36 cellular contexts compared by ENCODE assay signal in genomic region chr6:98116513-98116912, GRCh38.
"Had no signal": no experiment of that assay in that cellular context is flagged by ENCODE, and none has a peak within 500 bp of the region (broad histone marks: within the 10 kb centered on the region; RNA-seq: fewer than 3 reads in every experiment).

No MANE protein-coding gene starts in this region.

- H3K27ac ChIP-seq: adrenal gland, ascending aorta, breast epithelium, cardiac muscle cell, colonic mucosa, esophagus muscularis mucosa, foreskin keratinocyte, gastrocnemius medialis, WERI-Rb-1 had no signal

- ATAC-seq: activated CD4-positive, CD25-positive, alpha-beta regulatory T cell treated with anti-CD3 and anti-CD28 coated beads, Interleukin-2, amount 50 U/mL, for 24 hours; activated CD8-positive, alpha-beta memory T cell treated with anti-CD3 and anti-CD28 coated beads, Interleukin-2, amount 10 ng/mL, durations not matched to agents 7 days and 5 days; activated CD8-positive, alpha-beta T cell treated with anti-CD3 and anti-CD28 coated beads, Interleukin-2, amount 10 ng/mL, durations not matched to agents 7 days and 5 days; activated naive CD8-positive, alpha-beta T cell treated with anti-CD3 and anti-CD28 coated beads, Interleukin-2, amount 50 U/mL, for 24 hours; foreskin keratinocyte; gastrocnemius medialis; T-helper 17 cell had no signal

- H3K36me3 Mint-ChIP-seq: activated CD8-positive, alpha-beta memory T cell treated with anti-CD3 and anti-CD28 coated beads, Interleukin-2, amount 10 ng/mL, durations not matched to agents 7 days and 5 days; activated naive CD4-positive, alpha-beta T cell treated with anti-CD3 and anti-CD28 coated beads, Interleukin-2, amount 50 U/mL, for 24 hours; activated naive CD8-positive, alpha-beta T cell treated with anti-CD3 and anti-CD28 coated beads for 36 hours; brain had no signal

- H3K27ac Mint-ChIP-seq: activated B cell treated with CpG ODN at 0.5 μM for 24 hours; activated CD8-positive, alpha-beta memory T cell treated with anti-CD3 and anti-CD28 coated beads, Interleukin-2, amount 10 ng/mL, durations not matched to agents 7 days and 5 days; activated CD8-positive, alpha-beta T cell treated with anti-CD3 and anti-CD28 coated beads, Interleukin-2, amount 10 ng/mL, durations not matched to agents 7 days and 5 days; activated naive CD4-positive, alpha-beta T cell treated with anti-CD3 and anti-CD28 coated beads for 36 hours; activated naive CD4-positive, alpha-beta T cell treated with anti-CD3 and anti-CD28 coated beads, Interleukin-2, amount 50 U/mL, for 24 hours; activated naive CD8-positive, alpha-beta T cell treated with anti-CD3 and anti-CD28 coated beads for 36 hours; activated naive CD8-positive, alpha-beta T cell treated with anti-CD3 and anti-CD28 coated beads, Interleukin-2, amount 50 U/mL, for 24 hours; activated T-helper 1 cell treated with anti-CD3 and anti-CD28 coated beads, Interleukin-12 subunit alpha, Interleukin-12 subunit beta, Interleukin-2, Interleukin-4 antibody, amounts not matched to agents 30 ng/mL and 10 ng/mL and 1 ng/mL, durations not matched to agents 14 hours and 24 hours and 36 hours; activated T-helper 2 cell treated with anti-CD3 and anti-CD28 coated beads, Interferon-gamma antibody, Interleukin-2, Interleukin-4, amounts not matched to agents 10 μg/mL and 5 μg/mL and 100 μg/mL, durations not matched to agents 14 hours and 24 hours and 36 hours; T-helper 17 cell; T-helper 2 cell treated with Interferon-gamma antibody and Interleukin-4, amounts not matched to agents 5 μg/mL and 100 μg/mL, for 36 hours had no signal

- H3K9me3 ChIP-seq: adrenal gland, ascending aorta, breast epithelium, colonic mucosa, esophagus muscularis mucosa, gastrocnemius medialis had no signal

- H3K4me3 Mint-ChIP-seq: activated B cell treated with CpG ODN at 0.5 μM for 24 hours; activated CD8-positive, alpha-beta memory T cell treated with anti-CD3 and anti-CD28 coated beads, Interleukin-2, amount 10 ng/mL, durations not matched to agents 7 days and 5 days; activated CD8-positive, alpha-beta T cell treated with anti-CD3 and anti-CD28 coated beads, Interleukin-2, amount 10 ng/mL, durations not matched to agents 7 days and 5 days; activated naive CD4-positive, alpha-beta T cell treated with anti-CD3 and anti-CD28 coated beads for 36 hours; activated naive CD4-positive, alpha-beta T cell treated with anti-CD3 and anti-CD28 coated beads, Interleukin-2, amount 50 U/mL, for 24 hours; activated naive CD8-positive, alpha-beta T cell treated with anti-CD3 and anti-CD28 coated beads for 36 hours; activated naive CD8-positive, alpha-beta T cell treated with anti-CD3 and anti-CD28 coated beads, Interleukin-2, amount 50 U/mL, for 24 hours; activated T-helper 1 cell treated with anti-CD3 and anti-CD28 coated beads, Interleukin-12 subunit alpha, Interleukin-12 subunit beta, Interleukin-2, Interleukin-4 antibody, amounts not matched to agents 30 ng/mL and 10 ng/mL and 1 ng/mL, durations not matched to agents 14 hours and 24 hours and 36 hours; T-helper 17 cell; T-helper 2 cell treated with Interferon-gamma antibody and Interleukin-4, amounts not matched to agents 5 μg/mL and 100 μg/mL, for 36 hours had no signal

- H3K4me1 Mint-ChIP-seq: activated B cell treated with CpG ODN at 0.5 μM for 24 hours; activated CD8-positive, alpha-beta memory T cell treated with anti-CD3 and anti-CD28 coated beads, Interleukin-2, amount 10 ng/mL, durations not matched to agents 7 days and 5 days; activated naive CD4-positive, alpha-beta T cell treated with anti-CD3 and anti-CD28 coated beads, Interleukin-2, amount 50 U/mL, for 24 hours; activated naive CD8-positive, alpha-beta T cell treated with anti-CD3 and anti-CD28 coated beads for 36 hours; activated naive CD8-positive, alpha-beta T cell treated with anti-CD3 and anti-CD28 coated beads, Interleukin-2, amount 50 U/mL, for 24 hours; T-helper 17 cell had no signal

- H3K4me1 ChIP-seq: adrenal gland, ascending aorta, breast epithelium, colonic mucosa, esophagus muscularis mucosa, gastrocnemius medialis had no signal

- DNase-seq: activated B cell treated with CpG ODN at 0.5 μM for 24 hours; activated CD4-positive, alpha-beta T cell treated with anti-CD3 and anti-CD28 coated beads for 48 hours; activated CD4-positive, alpha-beta T cell treated with anti-CD3 and anti-CD28 coated beads, Interleukin-2, amount 50 U/mL, for 1 hour; activated CD4-positive, alpha-beta T cell treated with anti-CD3 and anti-CD28 coated beads, Interleukin-2, amount 50 U/mL, for 48 hours; activated CD8-positive, alpha-beta memory T cell treated with anti-CD3 and anti-CD28 coated beads, Interleukin-2, amount 10 ng/mL, durations not matched to agents 7 days and 5 days; activated CD8-positive, alpha-beta memory T cell treated with anti-CD3 and anti-CD28 coated beads, Interleukin-2, amount 50 U/mL, for 4 hours; activated CD8-positive, alpha-beta T cell treated with anti-CD3 and anti-CD28 coated beads, Interleukin-2, amount 10 ng/mL, durations not matched to agents 7 days and 5 days; activated effector memory CD4-positive, alpha-beta T cell treated with anti-CD3 and anti-CD28 coated beads, Interleukin-2, amount 50 U/mL, for 16 hours; activated naive CD4-positive, alpha-beta T cell treated with anti-CD3 and anti-CD28 coated beads for 36 hours; activated naive CD8-positive, alpha-beta T cell treated with anti-CD3 and anti-CD28 coated beads for 36 hours; activated naive CD8-positive, alpha-beta T cell treated with anti-CD3 and anti-CD28 coated beads, Interleukin-2, amount 50 U/mL, for 24 hours; activated T-cell treated with anti-CD3 and anti-CD28 coated beads, Interleukin-2, amount 50 U/mL, for 1 hour; activated T-cell treated with anti-CD3 and anti-CD28 coated beads, Interleukin-2, amount 50 U/mL, for 48 hours; adrenal gland; central memory CD4-positive, alpha-beta T cell; cerebellar nuclear complex; colonic mucosa; effector CD8-positive, alpha-beta T cell; erythroblast; foreskin keratinocyte; gastrocnemius medialis; SW 1271; T-helper 1 cell; T-helper 17 cell; T1000; WERI-Rb-1 had no signal

- H3K27me3 ChIP-seq: adrenal gland, ascending aorta, breast epithelium, cardiac muscle cell, colonic mucosa, esophagus muscularis mucosa, foreskin keratinocyte, gastrocnemius medialis had no signal

- H3K36me3 ChIP-seq: adrenal gland, ascending aorta, breast epithelium, cardiac muscle cell, colonic mucosa, esophagus muscularis mucosa, gastrocnemius medialis, WERI-Rb-1 had no signal

- H3K27me3 Mint-ChIP-seq: activated B cell treated with CpG ODN at 0.5 μM for 24 hours; activated CD8-positive, alpha-beta memory T cell treated with anti-CD3 and anti-CD28 coated beads, Interleukin-2, amount 10 ng/mL, durations not matched to agents 7 days and 5 days; activated naive CD4-positive, alpha-beta T cell treated with anti-CD3 and anti-CD28 coated beads, Interleukin-2, amount 50 U/mL, for 24 hours; activated naive CD8-positive, alpha-beta T cell treated with anti-CD3 and anti-CD28 coated beads for 36 hours; activated naive CD8-positive, alpha-beta T cell treated with anti-CD3 and anti-CD28 coated beads, Interleukin-2, amount 50 U/mL, for 24 hours; T-helper 17 cell had no signal

- H3K9me3 Mint-ChIP-seq: activated B cell treated with CpG ODN at 0.5 μM for 24 hours; activated T-helper 1 cell treated with anti-CD3 and anti-CD28 coated beads, Interleukin-12 subunit alpha, Interleukin-12 subunit beta, Interleukin-2, Interleukin-4 antibody, amounts not matched to agents 30 ng/mL and 10 ng/mL and 1 ng/mL, durations not matched to agents 14 hours and 24 hours and 36 hours; activated T-helper 2 cell treated with anti-CD3 and anti-CD28 coated beads, Interferon-gamma antibody, Interleukin-2, Interleukin-4, amounts not matched to agents 10 μg/mL and 5 μg/mL and 100 μg/mL, durations not matched to agents 14 hours and 24 hours and 36 hours; brain; T-helper 2 cell treated with Interferon-gamma antibody and Interleukin-4, amounts not matched to agents 5 μg/mL and 100 μg/mL, for 36 hours had no signal

- H3K4me3 ChIP-seq: adrenal gland, ascending aorta, breast epithelium, cardiac muscle cell, colonic mucosa, esophagus muscularis mucosa, gastrocnemius medialis had no signal
